15 cellular contexts compared by ENCODE assay signal in the genomic region with DNA sequence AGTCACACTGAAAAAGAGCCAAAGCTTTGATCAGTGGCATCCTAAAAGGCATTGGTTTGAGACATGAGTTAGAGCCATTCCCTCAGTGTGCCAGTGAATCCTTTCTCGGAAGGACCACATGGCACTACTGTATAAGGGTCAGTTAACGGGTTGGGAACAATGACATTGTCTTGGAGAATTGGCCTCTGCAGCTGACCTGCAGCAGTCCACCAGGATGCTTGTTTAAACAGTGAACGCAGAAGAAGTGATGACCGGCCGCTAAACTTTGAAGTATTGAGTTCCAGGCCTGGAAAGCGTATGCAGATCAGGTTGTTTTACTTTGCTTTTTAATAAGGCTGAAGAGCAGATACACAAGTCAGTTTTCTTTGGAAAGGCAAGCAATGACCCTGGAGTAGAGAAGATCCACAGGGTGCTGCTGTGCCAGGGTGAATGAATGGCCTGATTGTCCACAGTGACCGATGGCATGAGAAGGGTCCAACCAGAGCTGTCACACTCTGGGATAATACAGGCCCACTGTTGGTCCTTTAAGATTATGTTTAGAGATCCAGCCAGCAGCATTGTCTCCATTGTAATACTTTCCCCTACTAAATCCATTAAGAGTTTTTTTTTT.
DNase-seq lines count a peak whose midpoint lies in the region; ATAC-seq lines count a peak whose summit lies in the region.
"Had no signal": no experiment of that assay in that cellular context is flagged by ENCODE, and none has a peak within 500 bp of the region (broad histone marks: within the 10 kb centered on the region; RNA-seq: fewer than 3 reads in every experiment).

No MANE protein-coding gene starts in this region.

- peak; percentile 83 for DNase-seq in Ammon's horn (ENCODE audit: low spot score)
- DNase-seq in caudate nucleus (lab: John Stamatoyannopoulos, UW), result peak in 43 of 61 donors; percentile 7 to 77 (median 39)
- DNase-seq in putamen (ENCODE audit: low spot score), result peak; percentile 84
- no peak for DNase-seq in DMS53 (lab: John Stamatoyannopoulos, UW)
- DNase-seq in AG08396 (ENCODE audit: low spot score), result no peak
- DNase-seq: DMS79; KBM-7; NCI-H1105; NCI-H510A; NCI-H748 treated with DMSO at 0.1 percent for 48 hours; NK-92 treated with Interleukin-12 subunit alpha and Interleukin-12 subunit beta, amount 100 ng/mL, for 24 hours; Peyer's patch had no signal

- H3K27ac ChIP-seq in caudate nucleus (ENCODE audit: low read depth, low read length) (peak overlapping the region; percentile 48), layer of hippocampus (ENCODE audit: low read depth, low read length) (peak overlapping the region; percentile 14)
- H3K27ac ChIP-seq: Peyer's patch had no signal

- ATAC-seq in HG03097 (IDR thresholded peaks at IDR 0.05; ENCODE audit: low FRiP score, unreplicated experiment), result no peak
- ATAC-seq: Right ventricle myocardium inferior had no signal

- H3K27me3 ChIP-seq in layer of hippocampus (ENCODE audit: control insufficient read depth, insufficient read depth, low read length), result no peaks in the 10 kb centered on the region
- H3K27me3 ChIP-seq: Peyer's patch had no signal

Comparison
In these comparisons a context has a peak if more than half of its experiments do, and no peak if none do; other contexts are left out.
1. DNase-seq: peak in Ammon's horn (single experiment), caudate nucleus (43 of 61) and putamen (single experiment); none in DMS53 (single experiment) and AG08396 (single experiment).